In the genomic region with DNA sequence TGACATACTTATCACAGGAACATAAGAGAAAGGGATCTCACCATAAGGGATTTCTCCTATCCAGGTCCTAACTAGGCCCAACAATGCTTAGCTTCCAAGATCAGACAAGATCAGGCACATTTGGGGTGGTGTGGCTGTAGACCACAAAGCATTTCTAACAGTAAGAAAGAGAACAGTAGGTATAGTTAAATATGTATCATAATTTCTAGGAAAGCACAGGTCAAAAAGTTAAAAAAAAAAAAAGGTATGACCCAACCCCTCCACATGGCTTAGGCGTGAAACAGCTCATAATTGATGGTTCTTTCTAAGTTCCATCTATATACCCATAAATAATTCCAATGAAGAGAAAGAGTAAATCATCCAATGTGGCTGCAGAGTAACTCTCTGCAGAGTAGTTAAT, we compare ENCODE assay signal across 21 cellular contexts. TPM values are rescaled to one million over a fixed set of nuclear protein-coding genes. Genes with fewer than 3 reads are reported as not detected.
DNase-seq lines count a peak whose midpoint lies in the region; ATAC-seq and TF ChIP-seq lines count a peak whose summit lies in the region.
"Had no signal": no experiment of that assay in that cellular context is flagged by ENCODE, and none has a peak within 500 bp of the region (broad histone marks: within the 10 kb centered on the region; RNA-seq: fewer than 3 reads in every experiment).

No MANE protein-coding gene starts in this region.

- H3K4me1 ChIP-seq in sigmoid colon = peaks cover 0 to 100% (median 58%) of the 10 kb centered on the region in 4 donors

- H3K27me3 ChIP-seq in sigmoid colon (no peaks in the 10 kb centered on the region), dorsolateral prefrontal cortex (peaks cover 0 to 3% (median 0%) of the 10 kb centered on the region in 45 donors)
- H3K27me3 ChIP-seq: BE2C, esophagus muscularis mucosa, heart right ventricle had no signal

- H3K27me3 Mint-ChIP-seq in activated CD4-positive, alpha-beta memory T cell treated with anti-CD3 and anti-CD28 coated beads for 36 hours = no peaks in the 10 kb centered on the region
- H3K27me3 Mint-ChIP-seq in memory B cell = no peaks in the 10 kb centered on the region
- H3K27me3 Mint-ChIP-seq: brain had no signal

- H3K9me3 Mint-ChIP-seq in activated CD4-positive, alpha-beta memory T cell treated with anti-CD3 and anti-CD28 coated beads for 36 hours = no peaks in the 10 kb centered on the region
- no peaks in the 10 kb centered on the region for H3K9me3 Mint-ChIP-seq in memory B cell
- H3K9me3 Mint-ChIP-seq: activated CD4-positive, alpha-beta T cell treated with anti-CD3 and anti-CD28 coated beads, Interleukin-2, amount 10 ng/mL, durations not matched to agents 7 days and 5 days; brain; neural crest cell; T-helper 2 cell treated with Interferon-gamma antibody and Interleukin-4, amounts not matched to agents 5 μg/mL and 100 μg/mL, for 36 hours had no signal

- TF ChIP-seq EP300 in sigmoid colon (IDR thresholded peaks at IDR 0.05) = no peak

- intact Hi-C loops in activated CD4-positive, alpha-beta memory T cell treated with anti-CD3 and anti-CD28 coated beads for 36 hours (cut with micrococcal nuclease) = no loop called here
- intact Hi-C loops in sigmoid colon (cut with DNase I) (no loop called here), dorsolateral prefrontal cortex (cut with DNase I) (no loop called here)

- peak overlapping the region in 2 of 4 donors; percentile 18 to 52 for H3K27ac ChIP-seq in sigmoid colon
- peak overlapping the region in 4 of 59 donors; percentile 6 to 46 (median 30) for H3K27ac ChIP-seq in dorsolateral prefrontal cortex

- no peak for ATAC-seq in memory B cell (ENCODE audit: low read depth)
- ATAC-seq: heart right ventricle had no signal

- H3K4me3 Mint-ChIP-seq in activated CD4-positive, alpha-beta memory T cell treated with anti-CD3 and anti-CD28 coated beads for 36 hours = no peak overlapping the region
- peak overlapping the region; percentile 53 for H3K4me3 Mint-ChIP-seq in memory B cell
- H3K4me3 Mint-ChIP-seq: activated CD4-positive, alpha-beta T cell treated with anti-CD3 and anti-CD28 coated beads, Interleukin-2, amount 10 ng/mL, durations not matched to agents 7 days and 5 days; neural crest cell; T-helper 2 cell treated with Interferon-gamma antibody and Interleukin-4, amounts not matched to agents 5 μg/mL and 100 μg/mL, for 36 hours had no signal

- POLR2A ChIA-PET in activated CD4-positive, alpha-beta memory T cell treated with anti-CD3 and anti-CD28 coated beads for 36 hours (lab: Charles Lee) = interaction anchor here (0.6 to 1.2 kb wide), 6 partner anchors 46 to 483 kb away, joined by 3 to 4 read pairs (median 4); a partner anchor contains a TSS

- peaks cover 11% of the 10 kb centered on the region for H3K36me3 Mint-ChIP-seq in activated CD4-positive, alpha-beta memory T cell treated with anti-CD3 and anti-CD28 coated beads for 36 hours
- H3K36me3 Mint-ChIP-seq in memory B cell = peaks cover 5% of the 10 kb centered on the region

- DNase-seq in stimulated activated CD4-positive, alpha-beta T cell treated with anti-CD3 and anti-CD28 coated beads, Interleukin-1b, Interleukin-23, amount 100 ng/mL, for 48 hours = peak; percentile 27
- DNase-seq in stimulated activated CD4-positive, alpha-beta T cell treated with anti-CD3 and anti-CD28 coated beads, Interleukin-2, amount 100 ng/mL, for 48 hours = no peak
- peak; percentile 27 for DNase-seq in activated CD4-positive, alpha-beta memory T cell treated with anti-CD3 and anti-CD28 coated beads for 36 hours
- DNase-seq in memory B cell (ENCODE audit: low spot score in 2 of 2) (no peak), sigmoid colon (no peak), cerebellum (ENCODE audit: low spot score) (no peak), dorsolateral prefrontal cortex (no peak)
- DNase-seq: activated CD4-positive, alpha-beta T cell treated with anti-CD3 and anti-CD28 coated beads, Interleukin-2, amount 10 ng/mL, durations not matched to agents 7 days and 5 days; activated effector memory CD4-positive, alpha-beta T cell treated with Interleukin-2 at 50 U/mL for 16 hours; BE2C; GF-D8; heart right ventricle; islet precursor cell; NCI-H1694; NCI-H345; Right ventricle myocardium superior had no signal

- H3K4me3 ChIP-seq in sigmoid colon (no peak overlapping the region), dorsolateral prefrontal cortex (no peak overlapping the region)
- H3K4me3 ChIP-seq: esophagus muscularis mucosa, heart right ventricle had no signal

- H3K36me3 ChIP-seq in sigmoid colon = peaks cover 0 to 12% (median 0%) of the 10 kb centered on the region in 4 donors
- H3K36me3 ChIP-seq: esophagus muscularis mucosa had no signal

- no peak overlapping the region for H3K27ac Mint-ChIP-seq in activated CD4-positive, alpha-beta memory T cell treated with anti-CD3 and anti-CD28 coated beads for 36 hours
- H3K27ac Mint-ChIP-seq in memory B cell = peak overlapping the region; percentile 70
- H3K27ac Mint-ChIP-seq: activated CD4-positive, alpha-beta T cell treated with anti-CD3 and anti-CD28 coated beads, Interleukin-2, amount 10 ng/mL, durations not matched to agents 7 days and 5 days; T-helper 2 cell treated with Interferon-gamma antibody and Interleukin-4, amounts not matched to agents 5 μg/mL and 100 μg/mL, for 36 hours had no signal

- H3K9me3 ChIP-seq in sigmoid colon = no peaks in the 10 kb centered on the region
- H3K9me3 ChIP-seq: BE2C, esophagus muscularis mucosa, heart right ventricle had no signal

- CTCF ChIA-PET in activated CD4-positive, alpha-beta memory T cell treated with anti-CD3 and anti-CD28 coated beads for 36 hours (lab: Charles Lee) = interaction anchor here (0.6 to 2.5 kb wide), 4 partner anchors 51 to 282 kb away, joined by 3 to 8 read pairs (median 3); no protein-coding TSS in a partner anchor

- TF ChIP-seq CTCF in sigmoid colon (IDR thresholded peaks at IDR 0.05) (no peak), dorsolateral prefrontal cortex (IDR thresholded peaks at IDR 0.05 in 54 of 56, conservative IDR thresholded peaks at IDR 0.05 in 2 of 56; ENCODE audit: low read depth in 1 of 56, partially characterized antibody in 56 of 56) (no peak)

- peaks cover 50% of the 10 kb centered on the region for H3K4me1 Mint-ChIP-seq in activated CD4-positive, alpha-beta memory T cell treated with anti-CD3 and anti-CD28 coated beads for 36 hours (ENCODE audit: low read depth)
- peaks cover 41% of the 10 kb centered on the region for H3K4me1 Mint-ChIP-seq in memory B cell

- no peak for TF ChIP-seq POLR2A in sigmoid colon (IDR thresholded peaks at IDR 0.05)

- 98 to 100% methylated on average over 1 of the region's 1 CpG for WGBS in sigmoid colon, 2 donors

RNA-seq across cellular contexts. Expression of a gene that starts 6.9 kb away (rescaled TPM):
- 10 to 100 TPM; 22.5 to 24.7 TPM for total RNA-seq in activated CD4-positive, alpha-beta memory T cell treated with anti-CD3 and anti-CD28 coated beads for 36 hours
- total RNA-seq in sigmoid colon (10 to 100 TPM; 53.9 to 78.8 (median 71.9) TPM), cerebellum (51.0 TPM), dorsolateral prefrontal cortex (10 to 100 TPM in 112 of 120 experiments, 1 to 10 TPM in 8; 7.8 to 37.9 (median 16.4) TPM)
- polyA plus RNA-seq in sigmoid colon = 10 to 100 TPM in 1 of 3 donors, 1 to 10 TPM in 2; 4.4 to 11.0 (median 6.0) TPM

RNA-seq across cellular contexts. Expression of a gene that starts 26.7 kb away (rescaled TPM):
- total RNA-seq in activated CD4-positive, alpha-beta memory T cell treated with anti-CD3 and anti-CD28 coated beads for 36 hours = under 1 TPM; 0.43 to 0.68 TPM
- total RNA-seq in sigmoid colon = 10 to 100 TPM; 65.8 to 94.9 (median 75.0) TPM
- 1 to 10 TPM; 1.2 to 5.9 (median 2.5) TPM for polyA plus RNA-seq in sigmoid colon
- 16.5 TPM for total RNA-seq in cerebellum
- total RNA-seq in dorsolateral prefrontal cortex = 10 to 100 TPM in 111 of 120 experiments, 1 to 10 TPM in 9; 4.6 to 30.3 (median 17.4) TPM
- total RNA-seq: activated CD4-positive, alpha-beta T cell treated with anti-CD3 and anti-CD28 coated beads, Interleukin-2, amount 10 ng/mL, durations not matched to agents 7 days and 5 days; MCF 10A; neural crest cell had no signal

Comparison
In these comparisons a context has a peak if more than half of its experiments do, and no peak if none do; other contexts are left out.
1. DNase-seq: peak in stimulated activated CD4-positive, alpha-beta T cell treated with anti-CD3 and anti-CD28 coated beads, Interleukin-1b, Interleukin-23, amount 100 ng/mL, for 48 hours (single experiment) and activated CD4-positive, alpha-beta memory T cell treated with anti-CD3 and anti-CD28 coated beads for 36 hours (single experiment); none in stimulated activated CD4-positive, alpha-beta T cell treated with anti-CD3 and anti-CD28 coated beads, Interleukin-2, amount 100 ng/mL, for 48 hours (0 of 2), memory B cell (0 of 2), sigmoid colon (single experiment), cerebellum (single experiment) and dorsolateral prefrontal cortex (0 of 10).